In the genomic region with DNA sequence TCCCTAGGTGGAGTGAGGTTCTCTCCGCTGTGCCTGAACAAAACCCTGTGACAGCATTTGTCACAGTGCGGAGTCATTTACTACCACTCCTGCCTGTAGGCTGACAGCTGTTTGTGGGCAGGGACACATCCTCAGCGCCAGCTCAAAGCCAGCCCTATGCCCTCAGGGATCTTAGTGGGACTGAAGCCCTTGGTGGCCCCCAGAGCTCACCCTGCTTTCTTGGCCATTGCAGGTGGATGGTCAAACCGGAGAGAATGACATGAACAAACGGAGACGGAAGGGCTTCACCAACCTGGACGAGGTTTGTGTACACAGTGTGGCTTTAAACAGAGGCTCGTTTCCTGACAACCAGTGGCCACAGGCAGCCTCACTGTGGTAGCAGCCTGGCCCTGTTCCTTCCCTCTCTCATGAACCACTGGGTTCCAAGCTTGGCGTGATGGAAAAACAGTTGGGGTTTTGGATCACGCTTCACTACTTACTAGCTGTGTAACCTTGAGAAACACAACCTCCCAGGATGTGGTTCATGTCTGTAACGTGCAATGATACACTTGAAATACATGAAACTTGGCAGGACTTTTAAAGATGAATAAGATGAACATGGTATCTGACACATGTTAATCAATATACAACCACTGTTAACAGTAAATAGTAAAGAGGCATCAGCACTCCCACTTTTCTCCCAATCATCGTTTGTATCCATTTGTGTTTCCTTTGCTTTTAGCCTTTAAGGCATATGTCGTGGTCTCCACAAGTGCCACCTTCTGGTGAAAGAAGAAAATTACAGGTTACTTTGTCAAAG, we compare ENCODE assay signal across 8 cellular contexts.
A peak's percentile ranks its signal among the peaks of the same experiment; 100 is the strongest.
DNase-seq lines count a peak whose midpoint lies in the region; ATAC-seq and TF ChIP-seq lines count a peak whose summit lies in the region.

No MANE protein-coding gene starts in this region.

- no peaks in the 10 kb centered on the region for H3K27me3 ChIP-seq in PC-9 (ENCODE audit: insufficient read depth, low read depth)

- H3K79me2 ChIP-seq in PC-9 (ENCODE audit: low read depth): no peaks in the 10 kb centered on the region

- H3K4me3 ChIP-seq in PC-9: no peak overlapping the region

- H3K27ac Mint-ChIP-seq in activated naive CD4-positive, alpha-beta T cell treated with anti-CD3 and anti-CD28 coated beads, Interleukin-2, amount 10 ng/mL, durations not matched to agents 7 days and 5 days: peak overlapping the region; percentile 85
- H3K27ac Mint-ChIP-seq in glutamatergic neuron (ENCODE audit: unreplicated experiment): peak overlapping the region; percentile 56

- peaks cover 13% of the 10 kb centered on the region for H3K4me1 ChIP-seq in PC-9 (replicated peaks; ENCODE audit: insufficient read depth)

- DNase-seq in DMS153 treated with DMSO at 0.1 percent for 48 hours (lab: John Stamatoyannopoulos, UW; ENCODE audit: unreplicated experiment) (peak; percentile 65), PC-9 (no peak), glutamatergic neuron (no peak), retina (peak; percentile 58), NCI-H128 (lab: John Stamatoyannopoulos, UW; ENCODE audit: unreplicated experiment) (no peak)
- peak; percentile 65 for DNase-seq in activated naive CD4-positive, alpha-beta T cell treated with anti-CD3 and anti-CD28 coated beads, Interleukin-2, amount 10 ng/mL, durations not matched to agents 7 days and 5 days

- H3K36me3 Mint-ChIP-seq in activated naive CD4-positive, alpha-beta T cell treated with anti-CD3 and anti-CD28 coated beads, Interleukin-2, amount 10 ng/mL, durations not matched to agents 7 days and 5 days: peaks cover 11% of the 10 kb centered on the region
- no peaks in the 10 kb centered on the region for H3K36me3 Mint-ChIP-seq in glutamatergic neuron (ENCODE audit: unreplicated experiment)

- H3K4me2 ChIP-seq in PC-9: no peak overlapping the region

- no peaks in the 10 kb centered on the region for H3K9me3 ChIP-seq in PC-9 (ENCODE audit: insufficient read depth, low read depth)

- peaks cover 32% of the 10 kb centered on the region for H3K4me1 Mint-ChIP-seq in activated naive CD4-positive, alpha-beta T cell treated with anti-CD3 and anti-CD28 coated beads, Interleukin-2, amount 10 ng/mL, durations not matched to agents 7 days and 5 days
- peaks cover 13% of the 10 kb centered on the region for H3K4me1 Mint-ChIP-seq in glutamatergic neuron (ENCODE audit: low read depth, unreplicated experiment)

- no peaks in the 10 kb centered on the region for H3K27me3 Mint-ChIP-seq in activated naive CD4-positive, alpha-beta T cell treated with anti-CD3 and anti-CD28 coated beads, Interleukin-2, amount 10 ng/mL, durations not matched to agents 7 days and 5 days
- peaks cover 6% of the 10 kb centered on the region for H3K27me3 Mint-ChIP-seq in glutamatergic neuron (ENCODE audit: unreplicated experiment)

- peak; percentile 72 for TF ChIP-seq CTCF in PC-9 (conservative IDR thresholded peaks at IDR 0.05)
- peak; percentile 86 for TF ChIP-seq CTCF in glutamatergic neuron (IDR thresholded peaks at IDR 0.05; ENCODE audit: partially characterized antibody, unreplicated experiment)

- no peaks in the 10 kb centered on the region for H3K9me3 Mint-ChIP-seq in activated naive CD4-positive, alpha-beta T cell treated with anti-CD3 and anti-CD28 coated beads, Interleukin-2, amount 10 ng/mL, durations not matched to agents 7 days and 5 days
- no peaks in the 10 kb centered on the region for H3K9me3 Mint-ChIP-seq in glutamatergic neuron (ENCODE audit: unreplicated experiment)

- H3K4me3 Mint-ChIP-seq in activated naive CD4-positive, alpha-beta T cell treated with anti-CD3 and anti-CD28 coated beads, Interleukin-2, amount 10 ng/mL, durations not matched to agents 7 days and 5 days: peak overlapping the region; percentile 39
- no peak overlapping the region for H3K4me3 Mint-ChIP-seq in glutamatergic neuron (ENCODE audit: unreplicated experiment)

- BruUV-seq in PC-9 (replicated peaks; lab: Mats Ljungman, UMichigan): no TSS peak

- POLR2A ChIA-PET in PC-9 (lab: Charles Lee; ENCODE audit: unreplicated experiment): interaction anchor here (0.6 kb wide), 1 partner anchor 17 kb away, joined by 14 read pairs; no protein-coding TSS in a partner anchor

- CTCF ChIA-PET in PC-9 (lab: Charles Lee): interaction anchor here (0.5 to 1.1 kb wide), 3 partner anchors 171 to 188 kb away, joined by 3 to 10 read pairs (median 4); no protein-coding TSS in a partner anchor
- CTCF ChIA-PET in activated naive CD4-positive, alpha-beta T cell treated with anti-CD3 and anti-CD28 coated beads, Interleukin-2, amount 10 ng/mL, durations not matched to agents 7 days and 5 days (lab: Charles Lee): interaction anchor here (0.6 to 6.2 kb wide), 36 partner anchors 11 to 186 kb away, joined by 3 to 120 read pairs (median 6); no protein-coding TSS in a partner anchor

- H3K27ac ChIP-seq in PC-9: no peak overlapping the region

- 0 out of 2 replicates have a peak, but pooled peaks cover 7% of the 10 kb centered on the region for H3K36me3 ChIP-seq in PC-9 (ENCODE audit: low read depth)

- peak; percentile 66 for ATAC-seq in GM19397 (IDR thresholded peaks at IDR 0.05; ENCODE audit: unreplicated experiment)
- ATAC-seq in HG03469 (IDR thresholded peaks at IDR 0.05; ENCODE audit: unreplicated experiment): peak; percentile 66

- H4K20me1 ChIP-seq in PC-9 (ENCODE audit: insufficient read depth): no peaks in the 10 kb centered on the region

- no peaks in the 10 kb centered on the region for H3F3A ChIP-seq in PC-9 (ENCODE audit: insufficient read depth, low read depth)

- H2AFZ ChIP-seq in PC-9: no peak overlapping the region

- H3K9me2 ChIP-seq in PC-9 (ENCODE audit: insufficient read depth): no peaks in the 10 kb centered on the region

- intact Hi-C loops in PC-9 (cut with micrococcal nuclease; ENCODE audit: unreplicated experiment): loop anchor here (1.0 to 5.0 kb wide), 2 partner anchors 114 to 189 kb away; no protein-coding TSS in a partner anchor

Comparison
In these comparisons a context has a peak if more than half of its experiments do, and no peak if none do; other contexts are left out.
1. DNase-seq: peak in DMS153 treated with DMSO at 0.1 percent for 48 hours (single experiment), activated naive CD4-positive, alpha-beta T cell treated with anti-CD3 and anti-CD28 coated beads, Interleukin-2, amount 10 ng/mL, durations not matched to agents 7 days and 5 days (single experiment) and retina (single experiment); none in PC-9 (0 of 2), glutamatergic neuron (single experiment) and NCI-H128 (single experiment).